ENCODE assay signal across 1 cellular context in the genomic region with DNA sequence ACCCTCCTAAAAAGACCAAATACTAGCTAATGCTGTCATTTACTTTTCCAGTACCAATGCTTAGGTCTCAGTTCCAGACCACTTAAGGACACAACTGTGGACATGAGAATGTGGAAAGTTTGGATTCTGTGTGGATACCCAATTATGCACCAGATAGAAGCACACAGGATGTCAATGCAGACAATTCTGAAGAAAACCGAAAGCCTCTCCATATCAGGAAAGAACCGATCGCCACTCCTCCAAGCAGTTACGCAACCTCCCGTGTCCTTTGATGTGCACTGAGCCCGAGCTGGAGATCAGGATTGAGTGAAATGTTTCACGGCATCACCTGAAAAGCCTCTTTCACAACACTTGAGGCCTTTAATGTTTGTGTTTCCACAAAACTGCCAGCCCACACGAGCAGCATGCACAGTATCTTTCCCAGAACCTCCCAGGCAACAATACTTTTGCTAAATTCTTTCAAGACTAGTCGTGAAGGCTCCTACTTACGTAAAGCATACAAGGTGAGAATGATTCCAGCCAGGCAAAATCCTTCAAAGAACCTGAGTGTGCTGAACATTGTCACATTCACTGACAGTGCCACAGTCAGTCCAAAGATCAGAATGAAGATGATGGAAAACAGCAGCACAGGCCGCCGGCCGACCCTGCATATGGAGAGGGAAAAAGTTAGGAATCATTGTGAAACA.
TF ChIP-seq lines count a peak whose summit lies in the region.

No MANE protein-coding gene starts in this region.

TF ChIP-seq in K562, 482 proteins besides CTCF, POLR2A, EP300 and RAD21 (continued from another document and continues in another):
- TF ChIP-seq POLR3A (IDR thresholded peaks at IDR 0.05; ENCODE audit: borderline replicate concordance, extremely low read depth, insufficient read depth, insufficient read length) (no peak), MCM2 (IDR thresholded peaks at IDR 0.05; ENCODE audit: low read depth) (no peak), IFI16 (CRISPR knock-in tag; IDR thresholded peaks at IDR 0.05) (no peak), DACH1 (IDR thresholded peaks at IDR 0.05; ENCODE audit: partially characterized antibody) (peak; percentile 48), ZNF140 (CRISPR knock-in tag; IDR thresholded peaks at IDR 0.05) (no peak), NR4A1 (CRISPR knock-in tag; IDR thresholded peaks at IDR 0.05) (no peak), NR4A1 (tag; IDR thresholded peaks at IDR 0.05) (no peak), SMARCC2 (IDR thresholded peaks at IDR 0.05; ENCODE audit: low read depth) (no peak), CBFB (CRISPR knock-in tag; IDR thresholded peaks at IDR 0.05) (no peak), HMG20A (CRISPR knock-in tag; conservative IDR thresholded peaks at IDR 0.05) (no peak), ESRRA (IDR thresholded peaks at IDR 0.05; ENCODE audit: borderline replicate concordance, low read depth) (peak; percentile 17; the same call in 1 of the 2 replicates), NUFIP1 (IDR thresholded peaks at IDR 0.05; ENCODE audit: partially characterized antibody) (no peak), HCFC1 (IDR thresholded peaks at IDR 0.05; ENCODE audit: low read depth, low read length) (no peak), RBM14 (IDR thresholded peaks at IDR 0.05; ENCODE audit: borderline replicate concordance, insufficient read depth, low read depth, low read length) (no peak), CSDE1 (IDR thresholded peaks at IDR 0.05) (no peak), WHSC1 (IDR thresholded peaks at IDR 0.05; ENCODE audit: low read length) (peak; percentile 11), TSC22D4 (tag; IDR thresholded peaks at IDR 0.05) (no peak), DDX20 (tag; IDR thresholded peaks at IDR 0.05; ENCODE audit: low read depth) (no peak), NR2C1 (IDR thresholded peaks at IDR 0.05) (no peak), NR2C1 (tag; IDR thresholded peaks at IDR 0.05) (no peak), U2AF2 (optimal IDR thresholded peaks at IDR 0.05; ENCODE audit: low read depth, low read length) (no peak), HDAC3 (IDR thresholded peaks at IDR 0.05; ENCODE audit: borderline replicate concordance, partially characterized antibody) (no peak), KLF6 (CRISPR knock-in tag; IDR thresholded peaks at IDR 0.05; ENCODE audit: borderline replicate concordance) (no peak), TAL1 (IDR thresholded peaks at IDR 0.05) (peak; percentile 20; the same call in 1 of the 2 replicates), ZC3H11A (IDR thresholded peaks at IDR 0.05; ENCODE audit: low read depth, low read length) (no peak), ELF1 (tag; IDR thresholded peaks at IDR 0.05) (no peak), TCF7 (IDR thresholded peaks at IDR 0.05; ENCODE audit: borderline replicate concordance) (peak; percentile 95), ZNF431 (CRISPR knock-in tag; IDR thresholded peaks at IDR 0.05) (no peak), GATAD2A (IDR thresholded peaks at IDR 0.05) (0 out of 2 replicates have a peak, but pooled peaks have one; percentile 33), PYGO2 (tag; IDR thresholded peaks at IDR 0.05) (0 out of 2 replicates have a peak, but pooled peaks have one; percentile 9), XRCC4 (IDR thresholded peaks at IDR 0.05; ENCODE audit: extremely low read depth, insufficient read depth, insufficient read length) (no peak), CBX3 (IDR thresholded peaks at IDR 0.05; ENCODE audit: borderline replicate concordance in 1 of 2, low read length in 2 of 2) (peak in 1 of 2 experiments; percentile 27; a peak in 1 of 3 replicates), ZNF76 (CRISPR knock-in tag; IDR thresholded peaks at IDR 0.05; ENCODE audit: borderline replicate concordance) (no peak), RBM34 (IDR thresholded peaks at IDR 0.05; ENCODE audit: borderline replicate concordance, insufficient read depth, low read length) (no peak), TCF3 (CRISPR knock-in tag; IDR thresholded peaks at IDR 0.05) (peak; percentile 60), ZNF707 (CRISPR knock-in tag; conservative IDR thresholded peaks at IDR 0.05) (no peak), ZNF354B (CRISPR knock-in tag; IDR thresholded peaks at IDR 0.05) (no peak), TEAD4 (IDR thresholded peaks at IDR 0.05; ENCODE audit: low read length) (peak; percentile 35; the same call in 1 of the 2 replicates), TEAD4 (CRISPR knock-in tag; IDR thresholded peaks at IDR 0.05; ENCODE audit: borderline replicate concordance) (no peak), FOXK2 (conservative IDR thresholded peaks at IDR 0.05 in 1 of 2, IDR thresholded peaks at IDR 0.05 in 1 of 2; ENCODE audit: low read depth in 2 of 2) (0 out of 4 replicates have a peak, but pooled peaks of 1 of the 2 experiments have one; percentile 19), ZNF253 (CRISPR knock-in tag; conservative IDR thresholded peaks at IDR 0.05) (no peak), PTTG1 (tag; IDR thresholded peaks at IDR 0.05; ENCODE audit: low read depth) (no peak), NR3C1 (CRISPR knock-in tag; IDR thresholded peaks at IDR 0.05) (no peak), GABPB1 (CRISPR knock-in tag; IDR thresholded peaks at IDR 0.05) (no peak), PTRF (tag; IDR thresholded peaks at IDR 0.05) (no peak), DMBX1 (CRISPR knock-in tag; IDR thresholded peaks at IDR 0.05; ENCODE audit: borderline replicate concordance) (no peak), LARP7 (IDR thresholded peaks at IDR 0.05) (0 out of 2 replicates have a peak, but pooled peaks have one; percentile 54), CBFA2T2 (conservative IDR thresholded peaks at IDR 0.05) (0 out of 2 replicates have a peak, but pooled peaks have one; percentile 9), CHCHD3 (CRISPR knock-in tag; IDR thresholded peaks at IDR 0.05) (no peak), SREBF1 (IDR thresholded peaks at IDR 0.05; ENCODE audit: borderline replicate concordance, low read depth, low read length) (no peak; the same call in 1 of the 2 replicates), SIN3B (IDR thresholded peaks at IDR 0.05; ENCODE audit: low read depth) (no peak), OTX1 (CRISPR knock-in tag; IDR thresholded peaks at IDR 0.05) (no peak), NR2C2 (CRISPR knock-in tag; IDR thresholded peaks at IDR 0.05) (no peak), NR2C2 (tag; IDR thresholded peaks at IDR 0.05) (no peak), COPS2 (conservative IDR thresholded peaks at IDR 0.05) (no peak), NBN (IDR thresholded peaks at IDR 0.05; ENCODE audit: low read depth) (peak; percentile 58; the same call in 1 of the 2 replicates), ZNF766 (CRISPR knock-in tag; conservative IDR thresholded peaks at IDR 0.05) (0 out of 2 replicates have a peak, but pooled peaks have one; percentile 21)
- TF ChIP-seq, protein P1, sequence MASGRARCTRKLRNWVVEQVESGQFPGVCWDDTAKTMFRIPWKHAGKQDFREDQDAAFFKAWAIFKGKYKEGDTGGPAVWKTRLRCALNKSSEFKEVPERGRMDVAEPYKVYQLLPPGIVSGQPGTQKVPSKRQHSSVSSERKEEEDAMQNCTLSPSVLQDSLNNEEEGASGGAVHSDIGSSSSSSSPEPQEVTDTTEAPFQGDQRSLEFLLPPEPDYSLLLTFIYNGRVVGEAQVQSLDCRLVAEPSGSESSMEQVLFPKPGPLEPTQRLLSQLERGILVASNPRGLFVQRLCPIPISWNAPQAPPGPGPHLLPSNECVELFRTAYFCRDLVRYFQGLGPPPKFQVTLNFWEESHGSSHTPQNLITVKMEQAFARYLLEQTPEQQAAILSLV (tag; IDR thresholded peaks at IDR 0.05): peak; percentile 85
- TF ChIP-seq, protein P2, sequence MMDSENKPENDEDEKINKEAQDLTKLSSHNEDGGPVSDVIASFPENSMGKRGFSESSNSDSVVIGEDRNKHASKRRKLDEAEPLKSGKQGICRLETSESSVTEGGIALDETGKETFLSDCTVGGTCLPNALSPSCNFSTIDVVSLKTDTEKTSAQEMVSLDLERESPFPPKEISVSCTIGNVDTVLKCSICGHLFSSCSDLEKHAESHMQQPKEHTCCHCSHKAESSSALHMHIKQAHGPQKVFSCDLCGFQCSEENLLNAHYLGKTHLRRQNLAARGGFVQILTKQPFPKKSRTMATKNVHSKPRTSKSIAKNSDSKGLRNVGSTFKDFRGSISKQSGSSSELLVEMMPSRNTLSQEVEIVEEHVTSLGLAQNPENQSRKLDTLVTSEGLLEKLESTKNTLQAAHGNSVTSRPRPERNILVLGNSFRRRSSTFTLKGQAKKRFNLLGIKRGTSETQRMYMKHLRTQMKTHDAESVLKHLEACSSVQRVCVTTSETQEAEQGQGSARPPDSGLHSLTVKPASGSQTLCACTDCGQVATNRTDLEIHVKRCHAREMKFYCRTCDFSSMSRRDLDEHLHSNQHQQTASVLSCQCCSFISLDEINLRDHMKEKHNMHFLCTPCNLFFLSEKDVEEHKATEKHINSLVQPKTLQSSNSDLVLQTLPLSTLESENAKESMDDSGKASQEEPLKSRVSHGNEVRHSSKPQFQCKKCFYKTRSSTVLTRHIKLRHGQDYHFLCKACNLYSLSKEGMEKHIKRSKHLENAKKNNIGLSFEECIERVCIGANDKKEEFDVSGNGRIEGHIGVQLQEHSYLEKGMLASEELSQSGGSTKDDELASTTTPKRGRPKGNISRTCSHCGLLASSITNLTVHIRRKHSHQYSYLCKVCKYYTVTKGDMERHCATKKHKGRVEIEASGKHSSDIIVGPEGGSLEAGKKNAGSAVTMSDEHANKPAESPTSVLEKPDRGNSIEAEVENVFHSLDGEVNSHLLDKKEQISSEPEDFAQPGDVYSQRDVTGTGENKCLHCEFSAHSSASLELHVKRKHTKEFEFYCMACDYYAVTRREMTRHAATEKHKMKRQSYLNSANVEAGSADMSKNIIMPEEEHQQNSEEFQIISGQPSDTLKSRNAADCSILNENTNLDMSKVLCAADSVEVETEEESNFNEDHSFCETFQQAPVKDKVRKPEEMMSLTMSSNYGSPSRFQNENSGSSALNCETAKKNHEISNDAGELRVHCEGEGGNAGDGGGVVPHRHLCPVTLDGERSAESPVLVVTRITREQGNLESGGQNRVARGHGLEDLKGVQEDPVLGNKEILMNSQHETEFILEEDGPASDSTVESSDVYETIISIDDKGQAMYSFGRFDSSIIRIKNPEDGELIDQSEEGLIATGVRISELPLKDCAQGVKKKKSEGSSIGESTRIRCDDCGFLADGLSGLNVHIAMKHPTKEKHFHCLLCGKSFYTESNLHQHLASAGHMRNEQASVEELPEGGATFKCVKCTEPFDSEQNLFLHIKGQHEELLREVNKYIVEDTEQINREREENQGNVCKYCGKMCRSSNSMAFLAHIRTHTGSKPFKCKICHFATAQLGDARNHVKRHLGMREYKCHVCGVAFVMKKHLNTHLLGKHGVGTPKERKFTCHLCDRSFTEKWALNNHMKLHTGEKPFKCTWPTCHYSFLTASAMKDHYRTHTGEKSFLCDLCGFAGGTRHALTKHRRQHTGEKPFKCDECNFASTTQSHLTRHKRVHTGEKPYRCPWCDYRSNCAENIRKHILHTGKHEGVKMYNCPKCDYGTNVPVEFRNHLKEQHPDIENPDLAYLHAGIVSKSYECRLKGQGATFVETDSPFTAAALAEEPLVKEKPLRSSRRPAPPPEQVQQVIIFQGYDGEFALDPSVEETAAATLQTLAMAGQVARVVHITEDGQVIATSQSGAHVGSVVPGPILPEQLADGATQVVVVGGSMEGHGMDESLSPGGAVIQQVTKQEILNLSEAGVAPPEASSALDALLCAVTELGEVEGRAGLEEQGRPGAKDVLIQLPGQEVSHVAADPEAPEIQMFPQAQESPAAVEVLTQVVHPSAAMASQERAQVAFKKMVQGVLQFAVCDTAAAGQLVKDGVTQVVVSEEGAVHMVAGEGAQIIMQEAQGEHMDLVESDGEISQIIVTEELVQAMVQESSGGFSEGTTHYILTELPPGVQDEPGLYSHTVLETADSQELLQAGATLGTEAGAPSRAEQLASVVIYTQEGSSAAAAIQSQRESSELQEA (IDR thresholded peaks at IDR 0.05; ENCODE audit: low read depth): no peak
- TF ChIP-seq, protein P3, sequence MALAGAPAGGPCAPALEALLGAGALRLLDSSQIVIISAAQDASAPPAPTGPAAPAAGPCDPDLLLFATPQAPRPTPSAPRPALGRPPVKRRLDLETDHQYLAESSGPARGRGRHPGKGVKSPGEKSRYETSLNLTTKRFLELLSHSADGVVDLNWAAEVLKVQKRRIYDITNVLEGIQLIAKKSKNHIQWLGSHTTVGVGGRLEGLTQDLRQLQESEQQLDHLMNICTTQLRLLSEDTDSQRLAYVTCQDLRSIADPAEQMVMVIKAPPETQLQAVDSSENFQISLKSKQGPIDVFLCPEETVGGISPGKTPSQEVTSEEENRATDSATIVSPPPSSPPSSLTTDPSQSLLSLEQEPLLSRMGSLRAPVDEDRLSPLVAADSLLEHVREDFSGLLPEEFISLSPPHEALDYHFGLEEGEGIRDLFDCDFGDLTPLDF (CRISPR knock-in tag; IDR thresholded peaks at IDR 0.05): no peak
- TF ChIP-seq, protein P4, sequence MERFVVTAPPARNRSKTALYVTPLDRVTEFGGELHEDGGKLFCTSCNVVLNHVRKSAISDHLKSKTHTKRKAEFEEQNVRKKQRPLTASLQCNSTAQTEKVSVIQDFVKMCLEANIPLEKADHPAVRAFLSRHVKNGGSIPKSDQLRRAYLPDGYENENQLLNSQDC (CRISPR knock-in tag; IDR thresholded peaks at IDR 0.05): no peak
- TF ChIP-seq, protein P5, sequence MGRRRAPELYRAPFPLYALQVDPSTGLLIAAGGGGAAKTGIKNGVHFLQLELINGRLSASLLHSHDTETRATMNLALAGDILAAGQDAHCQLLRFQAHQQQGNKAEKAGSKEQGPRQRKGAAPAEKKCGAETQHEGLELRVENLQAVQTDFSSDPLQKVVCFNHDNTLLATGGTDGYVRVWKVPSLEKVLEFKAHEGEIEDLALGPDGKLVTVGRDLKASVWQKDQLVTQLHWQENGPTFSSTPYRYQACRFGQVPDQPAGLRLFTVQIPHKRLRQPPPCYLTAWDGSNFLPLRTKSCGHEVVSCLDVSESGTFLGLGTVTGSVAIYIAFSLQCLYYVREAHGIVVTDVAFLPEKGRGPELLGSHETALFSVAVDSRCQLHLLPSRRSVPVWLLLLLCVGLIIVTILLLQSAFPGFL (CRISPR knock-in tag; IDR thresholded peaks at IDR 0.05): no peak
- TF ChIP-seq, protein P6, sequence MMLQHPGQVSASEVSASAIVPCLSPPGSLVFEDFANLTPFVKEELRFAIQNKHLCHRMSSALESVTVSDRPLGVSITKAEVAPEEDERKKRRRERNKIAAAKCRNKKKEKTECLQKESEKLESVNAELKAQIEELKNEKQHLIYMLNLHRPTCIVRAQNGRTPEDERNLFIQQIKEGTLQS (IDR thresholded peaks at IDR 0.05): peak; percentile 88
- TF ChIP-seq, protein P6 (CRISPR knock-in tag; conservative IDR thresholded peaks at IDR 0.05): no peak
